Comparison of ENCODE assay signal across 11 cellular contexts in the genomic region with DNA sequence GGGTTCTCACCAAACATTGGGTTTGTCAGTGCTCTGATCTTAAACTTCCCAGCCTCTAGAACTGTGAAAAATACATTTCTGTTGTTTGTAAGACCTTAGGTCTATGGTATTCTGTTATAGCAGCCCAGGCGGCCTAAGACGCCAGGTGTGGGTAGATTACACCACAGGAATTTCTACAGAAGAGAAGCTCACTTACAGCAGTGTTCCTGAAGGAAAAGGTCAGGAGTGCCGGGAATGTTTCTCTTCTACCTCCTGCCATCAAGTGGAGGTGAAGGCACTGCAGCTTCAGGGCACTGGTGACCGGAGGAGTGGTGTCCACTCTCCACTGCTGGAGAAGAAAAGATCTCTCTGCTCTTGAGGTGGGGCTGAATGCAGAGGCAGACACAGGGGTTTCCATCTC.
"Had no signal": no experiment of that assay in that cellular context is flagged by ENCODE, and none has a peak within 500 bp of the region (broad histone marks: within the 10 kb centered on the region; RNA-seq: fewer than 3 reads in every experiment).

No MANE protein-coding gene starts in this region.

- H3K36me3 ChIP-seq: heart right ventricle, neural progenitor cell, ovary, thoracic aorta, uterus had no signal

- DNase-seq: activated T-cell treated with anti-CD3 and anti-CD28 coated beads, Interleukin-2, amount 50 U/mL, for 1 hour; foreskin melanocyte; heart right ventricle; ovary; stimulated activated CD4-positive, alpha-beta T cell treated with anti-CD3 and anti-CD28 coated beads, Interleukin-15, amount 100 ng/mL, for 24 hours; stimulated activated CD4-positive, alpha-beta T cell treated with anti-CD3 and anti-CD28 coated beads, Interleukin-4, amount 100 ng/mL, for 24 hours; stimulated activated naive CD8-positive, alpha-beta T cell treated with anti-CD3 and anti-CD28 coated beads, Interleukin-15, amount 100 ng/mL, for 72 hours; uterus had no signal

- H3K9me3 ChIP-seq: heart right ventricle, ovary, thoracic aorta, uterus had no signal

- H3K4me1 ChIP-seq: heart right ventricle, uterus had no signal

- H3K27me3 ChIP-seq: neural progenitor cell, ovary, uterus had no signal

- ATAC-seq: activated CD4-positive, CD25-positive, alpha-beta regulatory T cell treated with anti-CD3 and anti-CD28 coated beads, Interleukin-2, amount 50 U/mL, for 24 hours; heart right ventricle; stimulated activated naive CD8-positive, alpha-beta T cell treated with anti-CD3 and anti-CD28 coated beads, Interleukin-15, amount 100 ng/mL, for 72 hours had no signal

- H3K27ac ChIP-seq: heart right ventricle, neural progenitor cell, ovary, thoracic aorta, uterus had no signal

- H3K4me3 ChIP-seq: heart right ventricle, neural progenitor cell, ovary, thoracic aorta, uterus had no signal
